ENCODE assay signal across 18 cellular contexts in genomic region chr2:43001055-43001378, GRCh38.
DNase-seq lines count a peak whose midpoint lies in the region; ATAC-seq, FAIRE-seq and TF ChIP-seq lines count a peak whose summit lies in the region.
"Had no signal": no experiment of that assay in that cellular context is flagged by ENCODE, and none has a peak within 500 bp of the region (broad histone marks: within the 10 kb centered on the region; RNA-seq: fewer than 3 reads in every experiment).

No MANE protein-coding gene starts in this region.

- no peaks in the 10 kb centered on the region for H3K36me3 ChIP-seq in BLaER1 treated with 17β-estradiol and CSF1 and Interleukin-3, amounts not matched to agents 10 nM and 100 nM
- H3K36me3 ChIP-seq in keratinocyte (ENCODE audit: control insufficient read depth in 2 of 2, extremely low read depth in 1 of 2, insufficient read depth in 2 of 2, low read length in 2 of 2) = no peaks in the 10 kb centered on the region
- H3K36me3 ChIP-seq in stomach = no peaks in the 10 kb centered on the region

- no peak overlapping the region for H3K9ac ChIP-seq in BLaER1 treated with 17β-estradiol and CSF1 and Interleukin-3, amounts not matched to agents 10 nM and 100 nM
- peak overlapping the region; percentile 50 for H3K9ac ChIP-seq in keratinocyte (ENCODE audit: control insufficient read depth, extremely low read depth, insufficient read depth, low read length)

- peaks cover under 1 to 13% (median 7%) of the 10 kb centered on the region in 11 experiments; a peak in 20 of 22 replicates for H3K9me3 ChIP-seq in BLaER1 treated with 17β-estradiol and CSF1 and Interleukin-3, amounts not matched to agents 10 nM and 100 nM (replicated peaks in 1 of 11)
- no peaks in the 10 kb centered on the region for H3K9me3 ChIP-seq in keratinocyte (ENCODE audit: control insufficient read depth, low read depth, low read length)
- H3K9me3 ChIP-seq in stomach = no peaks in the 10 kb centered on the region

- FAIRE-seq in keratinocyte (lab: Jason Lieb, UNC) = no peak
- FAIRE-seq: A204.1, G401.6, GM12891 had no signal

- ATAC-seq in SK-N-SH treated with all-trans-retinoic acid at 6 μM for 48 hours (no peak), Right ventricle myocardium inferior (no peak), HG02571 (IDR thresholded peaks at IDR 0.05; ENCODE audit: unreplicated experiment) (no peak)
- ATAC-seq: HCT116 had no signal

- H3K27ac ChIP-seq in BLaER1 treated with 17β-estradiol and CSF1 and Interleukin-3, amounts not matched to agents 10 nM and 100 nM = 0 out of 22 replicates have a peak overlapping the region, but pooled peaks of 1 of the 11 experiments have one; percentile 29
- H3K27ac ChIP-seq in caudate nucleus (ENCODE audit: low read depth, low read length) (peak overlapping the region; percentile 94), keratinocyte (ENCODE audit: control insufficient read depth, insufficient read depth, low read length) (no peak overlapping the region), stomach (peak overlapping the region in 3 of 5 donors; percentile 67 to 68 (median 68))

- DNase-seq in caudate nucleus (lab: John Stamatoyannopoulos, UW) = no peak
- no peak for DNase-seq in keratinocyte (ENCODE audit: low read depth, low spot score)
- DNase-seq in stomach = no peak
- DNase-seq in Right ventricle myocardium inferior (ENCODE audit: missing footprints) = no peak
- DNase-seq in activated CD4-positive, alpha-beta T cell treated with anti-CD3 and anti-CD28 coated beads for 4 hours = no peak
- DNase-seq: CD4-positive, CD25-positive, alpha-beta regulatory T cell; DMS79 treated with DMSO at 0.1 percent for 48 hours; NCI-H1436 treated with DMSO at 0.1 percent for 48 hours; NCI-H2081; NCI-H524 treated with DMSO at 0.1 percent for 48 hours; OCI-M1 had no signal

- no peak for TF ChIP-seq EP300 in stomach (IDR thresholded peaks at IDR 0.05)

- H3K27me3 ChIP-seq in BLaER1 treated with 17β-estradiol and CSF1 and Interleukin-3, amounts not matched to agents 10 nM and 100 nM = no peaks in the 10 kb centered on the region
- H3K27me3 ChIP-seq in keratinocyte (ENCODE audit: control insufficient read depth, extremely low read depth, insufficient read depth, low read length) (no peaks in the 10 kb centered on the region), stomach (no peaks in the 10 kb centered on the region)

- TF ChIP-seq POLR2A in stomach (IDR thresholded peaks at IDR 0.05) = no peak

- TF ChIP-seq CTCF in keratinocyte (optimal IDR thresholded peaks at IDR 0.05 in 1 of 3, IDR thresholded peaks at IDR 0.05 in 1 of 3, conservative IDR thresholded peaks at IDR 0.05 in 1 of 3; ENCODE audit: extremely low read depth in 1 of 3, insufficient read depth in 2 of 3, low read length in 3 of 3) = no peak
- TF ChIP-seq CTCF in stomach (IDR thresholded peaks at IDR 0.05) = no peak

- H3K79me2 ChIP-seq in keratinocyte (ENCODE audit: control insufficient read depth, insufficient read depth, low read length) = no peaks in the 10 kb centered on the region

- peaks cover 39 to 53% (median 46%) of the 10 kb centered on the region in 10 experiments for H3K4me1 ChIP-seq in BLaER1 treated with 17β-estradiol and CSF1 and Interleukin-3, amounts not matched to agents 10 nM and 100 nM
- H3K4me1 ChIP-seq in keratinocyte (ENCODE audit: control insufficient read depth, extremely low read depth, insufficient read depth, low read length) = peaks cover 14% of the 10 kb centered on the region
- H3K4me1 ChIP-seq in stomach = peaks cover 36 to 55% (median 44%) of the 10 kb centered on the region in 4 donors

- H3K4me3 ChIP-seq in BLaER1 treated with 17β-estradiol and CSF1 and Interleukin-3, amounts not matched to agents 10 nM and 100 nM = no peak overlapping the region
- H3K4me3 ChIP-seq in keratinocyte (ENCODE audit: control insufficient read depth in 2 of 3, extremely low read depth in 1 of 3, insufficient read depth in 2 of 3, low read depth in 1 of 3, low read length in 3 of 3) = no peak overlapping the region
- no peak overlapping the region for H3K4me3 ChIP-seq in stomach

- H3K4me2 ChIP-seq in BLaER1 treated with 17β-estradiol and CSF1 and Interleukin-3, amounts not matched to agents 10 nM and 100 nM = peak overlapping the region; percentile 42 to 85 (median 69); a peak in 21 of 22 replicates
- no peak overlapping the region for H3K4me2 ChIP-seq in keratinocyte (ENCODE audit: control insufficient read depth, extremely low read depth, insufficient read depth, low read depth, low read length)

- dilution Hi-C loops in keratinocyte (cut with MboI; ENCODE audit: extremely low pct_ligation_motif_present, low sequenced_read_pairs) = no loop called here

- intact Hi-C loops in stomach (cut with DNase I; ENCODE audit: low total_unique reads) (no loop called here), Right ventricle myocardium inferior (cut with DNase I) (no loop called here)

- H4K20me1 ChIP-seq in BLaER1 treated with 17β-estradiol and CSF1 and Interleukin-3, amounts not matched to agents 10 nM and 100 nM = no peaks in the 10 kb centered on the region
- H4K20me1 ChIP-seq in keratinocyte (ENCODE audit: control insufficient read depth, extremely low read depth, insufficient read depth, low read length) = no peaks in the 10 kb centered on the region

- H3K9me1 ChIP-seq in keratinocyte (ENCODE audit: control insufficient read depth, extremely low read depth, insufficient read depth, low read length) = no peaks in the 10 kb centered on the region

- no peak overlapping the region for H2AFZ ChIP-seq in keratinocyte (ENCODE audit: control insufficient read depth, low read length)

- WGBS in stomach, 5 donors = 93 to 98% (median 97%) methylated on average over 4 of the region's 4 CpGs

TF ChIP-seq in SK-N-SH treated with all-trans-retinoic acid at 6 μM for 48 hours, 23 proteins besides CTCF, POLR2A, EP300 and RAD21:
- TF ChIP-seq TSHZ2 (CRISPR knock-in tag; IDR thresholded peaks at IDR 0.05) = no peak
TF ChIP-seq in SK-N-SH treated with all-trans-retinoic acid at 6 μM for 48 hours: peak in this region for 0.
